28 cellular contexts compared by ENCODE assay signal in the genomic region with DNA sequence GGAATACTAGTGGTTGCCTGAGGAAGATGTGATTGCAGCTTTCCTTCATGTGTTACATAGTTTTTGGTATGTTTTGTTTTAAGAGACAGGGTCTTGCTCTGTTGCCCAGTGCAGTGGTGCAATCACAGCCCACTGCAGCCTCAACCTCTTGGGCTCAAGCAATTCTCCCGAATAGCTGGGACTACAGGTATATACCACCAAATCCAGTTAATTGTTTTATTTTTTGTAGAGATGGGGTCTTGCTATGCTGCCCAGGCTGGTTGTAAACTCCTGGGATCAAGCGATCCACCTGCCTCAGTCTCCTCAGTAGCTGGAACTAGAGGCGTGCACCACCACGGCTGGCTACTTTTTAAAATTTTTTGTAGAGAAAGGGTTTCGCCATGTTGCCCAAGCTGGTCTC.
"Had no signal": no experiment of that assay in that cellular context is flagged by ENCODE, and none has a peak within 500 bp of the region (broad histone marks: within the 10 kb centered on the region; RNA-seq: fewer than 3 reads in every experiment).

No MANE protein-coding gene starts in this region.

- H3K9me3 Mint-ChIP-seq: natural killer cell had no signal

- H3K9ac ChIP-seq: neural progenitor cell, parathyroid adenoma had no signal

- DNase-seq: islet precursor cell; left ventricle myocardium inferior; mesendoderm; naive B cell; natural killer cell; nephron progenitor cell; occipital lobe; stimulated activated CD4-positive, alpha-beta T cell treated with anti-CD3 and anti-CD28 coated beads, Interleukin-12 subunit alpha, Interleukin-12 subunit beta, amount 100 ng/mL, for 4 hours; stimulated activated CD4-positive, alpha-beta T cell treated with anti-CD3 and anti-CD28 coated beads, Interleukin-15, amount 100 ng/mL, for 24 hours; stimulated activated CD4-positive, alpha-beta T cell treated with anti-CD3 and anti-CD28 coated beads, Interleukin-2, amount 100 ng/mL, for 24 hours; stimulated activated CD4-positive, alpha-beta T cell treated with anti-CD3 and anti-CD28 coated beads, Interleukin-4, amount 100 ng/mL, for 1 hour; stimulated activated naive B cell treated with anti-CD40 and anti-IgM and Interleukin-4, amounts not matched to agents 10 μg/mL and 1 μg/mL and 100 μg/mL, for 72 hours; stimulated activated naive CD8-positive, alpha-beta T cell treated with anti-CD3 and anti-CD28 coated beads, Interleukin-15, Interleukin-2, amounts not matched to agents 100 U/mL and 50 U/mL, for 24 hours; stomach; testis; thyroid gland; transverse colon; upper lobe of left lung had no signal

- H3K27ac ChIP-seq: hepatocyte, left ventricle myocardium inferior, neural progenitor cell, neutrophil, parathyroid adenoma, right atrium auricular region, stomach, testis, thyroid gland, transverse colon, upper lobe of left lung, vagina had no signal

- ATAC-seq: natural killer cell; stimulated activated naive B cell treated with anti-CD40 and anti-IgM and Interleukin-4, amounts not matched to agents 10 μg/mL and 1 μg/mL and 100 μg/mL, for 72 hours; stimulated activated naive CD8-positive, alpha-beta T cell treated with anti-CD3 and anti-CD28 coated beads, Interleukin-15, Interleukin-2, amounts not matched to agents 100 U/mL and 50 U/mL, for 24 hours had no signal

- H3K4me3 ChIP-seq: hepatocyte, left ventricle myocardium inferior, lung, neural progenitor cell, right atrium auricular region, smooth muscle cell, stomach, testis, thyroid gland, transverse colon, upper lobe of left lung, vagina had no signal

- H2AFZ ChIP-seq: hepatocyte, neural progenitor cell, parathyroid adenoma had no signal

- H3K36me3 Mint-ChIP-seq: mesothelial cell of epicardium, naive B cell, natural killer cell, neural progenitor cell had no signal

- H3K27ac Mint-ChIP-seq: mesothelial cell of epicardium; nephron progenitor cell; neural progenitor cell; progenitor cell of endocrine pancreas; stimulated activated naive B cell treated with anti-CD40 and anti-IgM and Interleukin-4, amounts not matched to agents 10 μg/mL and 1 μg/mL and 100 μg/mL, for 72 hours had no signal

- H3K36me3 ChIP-seq: left ventricle myocardium inferior, neural progenitor cell, neutrophil, right atrium auricular region, stomach, thyroid gland, transverse colon, upper lobe of left lung, vagina had no signal

- H3K4me1 ChIP-seq: testis had no signal

- H3K27me3 Mint-ChIP-seq: progenitor cell of endocrine pancreas; stimulated activated naive B cell treated with anti-CD40 and anti-IgM and Interleukin-4, amounts not matched to agents 10 μg/mL and 1 μg/mL and 100 μg/mL, for 72 hours had no signal

- H3K9me3 ChIP-seq: right atrium auricular region, testis, thyroid gland, transverse colon, vagina had no signal

- H3K4me2 ChIP-seq: hepatocyte, neural progenitor cell, smooth muscle cell had no signal

- H3K27me3 ChIP-seq: hepatocyte, neural progenitor cell, neutrophil, right atrium auricular region, stomach, testis, thyroid gland, transverse colon, upper lobe of left lung, vagina had no signal

- H3K4me3 Mint-ChIP-seq: natural killer cell; neural progenitor cell; stimulated activated naive B cell treated with anti-CD40 and anti-IgM and Interleukin-4, amounts not matched to agents 10 μg/mL and 1 μg/mL and 100 μg/mL, for 72 hours had no signal

- H3K79me2 ChIP-seq: parathyroid adenoma had no signal
